In the genomic region with DNA sequence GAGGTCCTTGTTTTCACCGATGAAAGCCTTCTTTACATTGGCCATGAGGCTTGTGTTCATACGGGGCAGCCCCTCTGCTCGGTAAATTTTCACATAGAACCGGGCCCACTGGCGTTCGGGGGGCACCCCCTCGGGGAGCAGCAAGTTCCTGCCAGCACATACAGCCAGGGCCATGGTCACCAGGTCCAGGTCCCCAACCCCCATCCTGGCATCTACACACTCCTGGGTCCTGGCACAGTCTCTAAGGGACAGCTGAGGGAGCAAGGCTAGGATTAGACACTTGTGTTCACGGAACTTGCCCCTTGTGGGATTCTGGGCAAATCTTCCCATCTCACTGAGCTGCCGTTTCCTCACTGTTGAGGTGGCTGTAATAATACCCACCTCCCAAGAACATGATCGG, we compare ENCODE assay signal across 22 cellular contexts. TPM values are rescaled to one million over a fixed set of nuclear protein-coding genes. Genes with fewer than 3 reads are reported as not detected.
DNase-seq lines count a peak whose midpoint lies in the region; ATAC-seq, FAIRE-seq and TF ChIP-seq lines count a peak whose summit lies in the region.
"Had no signal": no experiment of that assay in that cellular context is flagged by ENCODE, and none has a peak within 500 bp of the region (broad histone marks: within the 10 kb centered on the region; RNA-seq: fewer than 3 reads in every experiment).

No MANE protein-coding gene starts in this region.

- no peak overlapping the region for H3K4me2 ChIP-seq in hepatocyte

- H3K9ac ChIP-seq in kidney (ENCODE audit: low read length in 2 of 2): no peak overlapping the region

- H3K9me3 ChIP-seq in adrenal gland (replicated peaks in 1 of 3) (no peaks in the 10 kb centered on the region), kidney (ENCODE audit: control insufficient read depth in 1 of 2, low read length in 2 of 2) (no peaks in the 10 kb centered on the region), pancreas (no peaks in the 10 kb centered on the region), hepatocyte (ENCODE audit: low read depth) (no peaks in the 10 kb centered on the region)

- 41 to 73% (median 54%) methylated on average over 9 to 10 of the region's 10 CpGs for WGBS in adrenal gland, 4 donors
- WGBS in pancreas, 2 donors: 31 to 33% methylated on average over 10 of the region's 10 CpGs
- 91% methylated on average over 10 of the region's 10 CpGs for WGBS in hepatocyte (ENCODE audit: low lambda C conversion rate, missing lambda C conversion rate)

- TF ChIP-seq CTCF in adrenal gland (IDR thresholded peaks at IDR 0.05) (no peak), kidney (IDR thresholded peaks at IDR 0.05; ENCODE audit: borderline replicate concordance, extremely low read depth, insufficient read depth) (no peak), pancreas (IDR thresholded peaks at IDR 0.05) (no peak), hepatocyte (IDR thresholded peaks at IDR 0.05; ENCODE audit: poor library complexity) (no peak)

- DNase-seq in LHCN-M2 (ENCODE audit: low read depth) (peak; percentile 8), adrenal gland (peak in 2 of 7 donors; percentile 50 to 55), kidney (peak; percentile 53), pancreas (peak in 3 of 6 donors; percentile 34 to 39 (median 37)), AML-193 (lab: John Stamatoyannopoulos, UW) (no peak), hepatocyte (ENCODE audit: low spot score) (no peak), DMS 273 treated with DMSO at 0.1 percent for 48 hours (lab: John Stamatoyannopoulos, UW) (no peak)
- DNase-seq: ACHN; C1 segment of cervical spinal cord; CD8-positive, alpha-beta T cell; DMS153; KBM-7; NCI-H1436; NCI-H187 treated with DMSO at 0.1 percent for 48 hours; NCI-H2107; NCI-H69; NK-92 treated with Interleukin-12 subunit alpha and Interleukin-12 subunit beta, amount 100 ng/mL, for 24 hours had no signal

- ATAC-seq in pancreas: peak; percentile 45 to 76 (median 58)
- ATAC-seq in HG02973 (IDR thresholded peaks at IDR 0.05; ENCODE audit: unreplicated experiment): no peak
- ATAC-seq: CD8-positive, alpha-beta T cell; SK-N-SH treated with all-trans-retinoic acid at 6 μM for 48 hours had no signal

- H3K4me3 ChIP-seq in adrenal gland (no peak overlapping the region), kidney (ENCODE audit: low read length in 2 of 2) (no peak overlapping the region), pancreas (no peak overlapping the region), hepatocyte (no peak overlapping the region)

- H3K27ac ChIP-seq in adrenal gland: peak overlapping the region in 4 of 5 donors; percentile 45 to 89 (median 68)
- H3K27ac ChIP-seq in kidney (ENCODE audit: low read depth in 2 of 2, low read length in 2 of 2): no peak overlapping the region
- H3K27ac ChIP-seq in pancreas: peak overlapping the region in 3 of 4 donors; percentile 8 to 78 (median 51)
- no peak overlapping the region for H3K27ac ChIP-seq in hepatocyte
- H3K27ac ChIP-seq: RWPE1 had no signal

- intact Hi-C loops in adrenal gland (cut with DNase I) (no loop called here), kidney (cut with DNase I) (no loop called here), pancreas (cut with DNase I) (no loop called here)

- H3K79me2 ChIP-seq in hepatocyte: no peaks in the 10 kb centered on the region

- no peak for TF ChIP-seq POLR2A in adrenal gland (IDR thresholded peaks at IDR 0.05)

- H3K27me3 ChIP-seq in adrenal gland (no peaks in the 10 kb centered on the region), pancreas (no peaks in the 10 kb centered on the region), hepatocyte (no peaks in the 10 kb centered on the region)

- no peak overlapping the region for H2AFZ ChIP-seq in hepatocyte

- H4K20me1 ChIP-seq in hepatocyte (ENCODE audit: insufficient read depth, poor library complexity, severe bottlenecking): no peaks in the 10 kb centered on the region

- H3K4me1 ChIP-seq in adrenal gland (replicated peaks in 1 of 2) (peaks cover 20 to 39% of the 10 kb centered on the region in 2 donors), kidney (ENCODE audit: control insufficient read depth in 1 of 2, insufficient read depth in 1 of 2, low read depth in 1 of 2, low read length in 2 of 2) (no peaks in the 10 kb centered on the region), pancreas (peaks cover 8 to 15% (median 11%) of the 10 kb centered on the region in 3 donors), hepatocyte (ENCODE audit: insufficient read depth) (peaks cover 6% of the 10 kb centered on the region)

- no peaks in the 10 kb centered on the region for H3K36me3 ChIP-seq in adrenal gland (replicated peaks in 1 of 2)
- H3K36me3 ChIP-seq in kidney (ENCODE audit: control insufficient read depth in 1 of 2, insufficient read depth in 2 of 2, low read length in 2 of 2): no peaks in the 10 kb centered on the region
- no peaks in the 10 kb centered on the region for H3K36me3 ChIP-seq in pancreas
- H3K36me3 ChIP-seq in hepatocyte (replicated peaks; ENCODE audit: insufficient read depth, low read depth): no peaks in the 10 kb centered on the region

- H3K9me2 ChIP-seq in hepatocyte (replicated peaks; ENCODE audit: insufficient read depth): no peaks in the 10 kb centered on the region

- FAIRE-seq in kidney (lab: Jason Lieb, UNC): no peak
- no peak for FAIRE-seq in pancreas (lab: Jason Lieb, UNC)
- FAIRE-seq: GM12891 had no signal

RNA-seq across cellular contexts. Expression of gene OTOF, which starts 5.6 kb away (rescaled TPM):
- total RNA-seq in LHCN-M2 (2014; rRNA removed) (0.06 and 0.83 TPM in 2 replicates), adrenal gland (1 to 10 TPM in 4 of 8 donors, under 1 TPM in 4; 0.18 to 2.0 (median 1.1) TPM), kidney (0.16 TPM), pancreas (under 1 TPM in 5 of 6 donors, not detected in 1; 0.09 to 0.26 (median 0.12) TPM), hepatocyte (0.10 TPM in 1 of 2 replicates, not detected in the other)
- 0.06 TPM for polyA plus RNA-seq in LHCN-M2 (2012)
- polyA plus RNA-seq in adrenal gland (1 to 10 TPM in 2 of 3 donors, under 1 TPM in 1; 0.33 to 1.6 (median 1.1) TPM), kidney (ENCODE audit: insufficient read depth, low read depth, low replicate concordance) (not detected), pancreas (under 1 TPM; 0.07 to 0.19 TPM), hepatocyte (0.33 TPM in 1 of 2 replicates, not detected in the other)
- total RNA-seq: NCI-H460 had no signal

Comparison
In these comparisons a context has a peak if more than half of its experiments do, and no peak if none do; other contexts are left out.
1. DNase-seq: peak in LHCN-M2 (single experiment) and kidney (single experiment); none in AML-193 (0 of 2), hepatocyte (single experiment) and DMS 273 treated with DMSO at 0.1 percent for 48 hours (single experiment).
2. H3K27ac ChIP-seq: peak in adrenal gland (4 of 5) and pancreas (3 of 4); none in kidney (0 of 2) and hepatocyte (single experiment).